ENCODE assay signal across 1 cellular context in genomic region chr12:106358410-106359241, GRCh38.
TF ChIP-seq lines count a peak whose summit lies in the region.

No MANE protein-coding gene starts in this region.

TF ChIP-seq in HepG2, 621 proteins besides CTCF, POLR2A, EP300 and RAD21 (continued from another document):
- TF ChIP-seq ZBTB33 (CRISPR knock-in tag; IDR thresholded peaks at IDR 0.05), result no peak
- TF ChIP-seq MAFF (IDR thresholded peaks at IDR 0.05; ENCODE audit: low read depth, low read length), result 0 out of 2 replicates have a peak, but pooled peaks have one; percentile 20
- TF ChIP-seq HOXA5 (CRISPR knock-in tag; IDR thresholded peaks at IDR 0.05), result 0 out of 2 replicates have a peak, but pooled peaks have one; percentile 13
- peak; percentile 16; the same call in 1 of the 2 replicates for TF ChIP-seq MED13 (CRISPR knock-in tag; IDR thresholded peaks at IDR 0.05)
- no peak for TF ChIP-seq ZNF274 (CRISPR knock-in tag; IDR thresholded peaks at IDR 0.05)
- TF ChIP-seq HOXA9 (CRISPR knock-in tag; IDR thresholded peaks at IDR 0.05; ENCODE audit: borderline replicate concordance), result no peak
- TF ChIP-seq ZNF580 (CRISPR knock-in tag; IDR thresholded peaks at IDR 0.05; ENCODE audit: borderline replicate concordance, low read depth), result no peak
- TF ChIP-seq SNAPC4 (CRISPR knock-in tag; IDR thresholded peaks at IDR 0.05), result no peak
- TF ChIP-seq ZNF841 (CRISPR knock-in tag; IDR thresholded peaks at IDR 0.05; ENCODE audit: borderline replicate concordance), result no peak
- no peak for TF ChIP-seq NFE2L1 (CRISPR knock-in tag; IDR thresholded peaks at IDR 0.05; ENCODE audit: borderline replicate concordance)
- TF ChIP-seq ZNF367 (CRISPR knock-in tag; IDR thresholded peaks at IDR 0.05; ENCODE audit: borderline replicate concordance), result no peak
- TF ChIP-seq GATAD2A (CRISPR knock-in tag; IDR thresholded peaks at IDR 0.05), result no peak
- TF ChIP-seq ZEB1 (IDR thresholded peaks at IDR 0.05; ENCODE audit: insufficient replicate concordance, low read depth), result no peak
- TF ChIP-seq MATR3 (CRISPR knock-in tag; IDR thresholded peaks at IDR 0.05), result no peak
- peak; percentile 25; the same call in 1 of the 2 replicates for TF ChIP-seq CEBPB (IDR thresholded peaks at IDR 0.05; ENCODE audit: borderline replicate concordance, low read depth, low read length)
- 0 out of 2 replicates have a peak, but pooled peaks have one; percentile 22 for TF ChIP-seq ELF1 (CRISPR knock-in tag; IDR thresholded peaks at IDR 0.05)
- TF ChIP-seq BRCA1 (CRISPR knock-in tag; IDR thresholded peaks at IDR 0.05), result no peak
- no peak for TF ChIP-seq ZKSCAN5 (CRISPR knock-in tag; IDR thresholded peaks at IDR 0.05)
- 0 out of 2 replicates have a peak, but pooled peaks have one; percentile 8 for TF ChIP-seq ZNF766 (CRISPR knock-in tag; IDR thresholded peaks at IDR 0.05; ENCODE audit: borderline replicate concordance)
- TF ChIP-seq ZFP41 (CRISPR knock-in tag; IDR thresholded peaks at IDR 0.05; ENCODE audit: borderline replicate concordance), result no peak
- no peak for TF ChIP-seq ZNF839 (CRISPR knock-in tag; IDR thresholded peaks at IDR 0.05; ENCODE audit: borderline replicate concordance)
- TF ChIP-seq PHF21A (CRISPR knock-in tag; IDR thresholded peaks at IDR 0.05), result 0 out of 2 replicates have a peak, but pooled peaks have one; percentile 11
- TF ChIP-seq ZFP62 (CRISPR knock-in tag; IDR thresholded peaks at IDR 0.05), result no peak
- no peak; the same call in 1 of the 2 replicates for TF ChIP-seq DR1 (CRISPR knock-in tag; IDR thresholded peaks at IDR 0.05)
- TF ChIP-seq ZFP37 (CRISPR knock-in tag; IDR thresholded peaks at IDR 0.05; ENCODE audit: borderline replicate concordance), result no peak
- no peak for TF ChIP-seq CREB1 (IDR thresholded peaks at IDR 0.05)
- peak; percentile 59; the same call in 1 of the 2 replicates for TF ChIP-seq CREB1 (CRISPR knock-in tag; IDR thresholded peaks at IDR 0.05)
- no peak for TF ChIP-seq ZFP1 (CRISPR knock-in tag; IDR thresholded peaks at IDR 0.05)
- TF ChIP-seq SRSF4 (IDR thresholded peaks at IDR 0.05; ENCODE audit: low read depth, low read length, poor library complexity, severe bottlenecking), result no peak
- no peak for TF ChIP-seq ZNF615 (CRISPR knock-in tag; IDR thresholded peaks at IDR 0.05; ENCODE audit: borderline replicate concordance)
- no peak for TF ChIP-seq ATF1 (CRISPR knock-in tag; IDR thresholded peaks at IDR 0.05)
